ENCODE assay signal across 25 cellular contexts in genomic region chr15:31905054-31905453, GRCh38. TPM values are rescaled to one million over a fixed set of nuclear protein-coding genes. Genes with fewer than 3 reads are reported as not detected.
A peak's percentile ranks its signal among the peaks of the same experiment; 100 is the strongest.
DNase-seq lines count a peak whose midpoint lies in the region; ATAC-seq, FAIRE-seq and TF ChIP-seq lines count a peak whose summit lies in the region.
"Had no signal": no experiment of that assay in that cellular context is flagged by ENCODE, and none has a peak within 500 bp of the region (broad histone marks: within the 10 kb centered on the region; RNA-seq: fewer than 3 reads in every experiment).

No MANE protein-coding gene starts in this region.

- H3K14ac ChIP-seq in H1 (ENCODE audit: insufficient read length), result no peak overlapping the region

- no peaks in the 10 kb centered on the region for H4K20me1 ChIP-seq in H1 (replicated peaks in 1 of 2; ENCODE audit: control insufficient read depth in 1 of 2, insufficient read depth in 2 of 2, low read length in 2 of 2)

- H2AFZ ChIP-seq in H1 (ENCODE audit: low read length), result peak overlapping the region; percentile 100

- no peak for TF ChIP-seq CTCF in H1 (IDR thresholded peaks at IDR 0.05; ENCODE audit: control extremely low read depth in 1 of 3, insufficient read depth in 1 of 3, low read depth in 1 of 3, low read length in 3 of 3)
- TF ChIP-seq CTCF in transverse colon (IDR thresholded peaks at IDR 0.05), result no peak

- peak overlapping the region; percentile 62 for H4K8ac ChIP-seq in H1 (ENCODE audit: extremely low read depth, insufficient read depth, low read length)

- no peak for TF ChIP-seq EP300 in H1 (IDR thresholded peaks at IDR 0.05; ENCODE audit: borderline replicate concordance in 1 of 2, low read depth in 2 of 2, low read length in 2 of 2)
- no peak for TF ChIP-seq EP300 in transverse colon (IDR thresholded peaks at IDR 0.05; ENCODE audit: low read depth)

- POLR2A ChIA-PET in H1 (lab: Charles Lee; ENCODE audit: partially characterized antibody), result no interaction called here

- H4K91ac ChIP-seq in H1 (replicated peaks; ENCODE audit: insufficient read length, low read length), result no peak overlapping the region

- H3K36me3 ChIP-seq in H1 (ENCODE audit: control insufficient read depth in 2 of 4, insufficient read depth in 4 of 4, low read length in 3 of 4), result no peaks in the 10 kb centered on the region
- no peaks in the 10 kb centered on the region for H3K36me3 ChIP-seq in transverse colon
- H3K36me3 ChIP-seq: SJCRH30, vagina had no signal

- no peaks in the 10 kb centered on the region for H3K23me2 ChIP-seq in H1 (ENCODE audit: low read depth, low read length)

- no peak for FAIRE-seq in H1 (lab: Jason Lieb, UNC)
- FAIRE-seq: D721Med, frontal cortex had no signal

- H3K18ac ChIP-seq in H1 (ENCODE audit: extremely low read depth, low read length), result 0 out of 2 replicates have a peak overlapping the region, but pooled peaks have one; percentile 2

- H2BK15ac ChIP-seq in H1 (ENCODE audit: low read length), result peak overlapping the region; percentile 10; the same call in 1 of the 2 replicates

- H3K4ac ChIP-seq in H1 (replicated peaks; ENCODE audit: insufficient read length, low read depth, low read length), result no peak overlapping the region

- no peak for TF ChIP-seq RAD21 in H1 (IDR thresholded peaks at IDR 0.05 in 1 of 2, conservative IDR thresholded peaks at IDR 0.05 in 1 of 2; ENCODE audit: low read depth in 2 of 2, low read length in 2 of 2)

- H2BK5ac ChIP-seq in H1 (ENCODE audit: low read depth, low read length), result 0 out of 2 replicates have a peak overlapping the region, but pooled peaks have one; percentile 27

- WGBS in H1 (ENCODE audit: extremely low coverage in 1 of 2, insufficient coverage in 1 of 2, insufficient read length in 1 of 2, insufficient replicate concordance in 2 of 2, low coverage in 1 of 2, low lambda C conversion rate in 2 of 2, missing lambda C conversion rate in 1 of 2), 2 experiments, result 30% methylated on average over 8 of the region's 8 CpGs; no CpG with 5 or more reads in 1 of the 2 experiments
- 7 to 8% methylated on average over 3 to 8 of the region's 8 CpGs for WGBS in transverse colon (ENCODE audit: low coverage in 1 of 2), 2 donors

- DNase-seq in Right ventricle myocardium inferior (ENCODE audit: missing footprints) (no peak), cardiac septum (ENCODE audit: low spot score) (no peak), H1 (ENCODE audit: low read depth in 1 of 2, low spot score in 2 of 2) (no peak), left kidney (ENCODE audit: low read depth, low spot score) (peak; percentile 26), transverse colon (peak; percentile 84), AG08396 (ENCODE audit: low spot score) (no peak), NK-92 (lab: John Stamatoyannopoulos, UW; ENCODE audit: unreplicated experiment) (no peak)
- DNase-seq: activated CD4-positive, alpha-beta T cell treated with anti-CD3 and anti-CD28 coated beads, Interleukin-2, amount 50 U/mL, for 48 hours; activated naive CD4-positive, alpha-beta T cell; caudate nucleus; erythroblast; mammary epithelial cell; naive B cell; NCI-H1048; NCI-H2107; NCI-H524; stimulated activated CD4-positive, alpha-beta T cell treated with anti-CD3 and anti-CD28 coated beads, Interleukin-4, amount 100 ng/mL, for 4 hours; T-helper 17 cell had no signal

- CTCF ChIA-PET in H1 (lab: Charles Lee; ENCODE audit: partially characterized antibody), result interaction anchor here (0.7 to 2.0 kb wide), 5 partner anchors 12 to 73 kb away, joined by 3 to 8 read pairs (median 4); no protein-coding TSS in a partner anchor

- H2AK5ac ChIP-seq in H1 (ENCODE audit: low read depth, low read length), result no peak overlapping the region

- no peaks in the 10 kb centered on the region for H3K79me2 ChIP-seq in H1 (ENCODE audit: control insufficient read depth in 1 of 2, insufficient read depth in 2 of 2, low read length in 2 of 2)

- 0 out of 2 replicates have a peak overlapping the region, but pooled peaks have one; percentile 63 for H2BK12ac ChIP-seq in H1 (ENCODE audit: low read depth, low read length)

- H3K9ac ChIP-seq in H1 (replicated peaks in 1 of 4; ENCODE audit: extremely low read depth in 1 of 4, low read depth in 3 of 4, low read length in 3 of 4), result no peak overlapping the region

- H3K23ac ChIP-seq in H1 (ENCODE audit: insufficient read length), result no peak overlapping the region

- H3K4me2 ChIP-seq in H1 (ENCODE audit: insufficient read depth in 1 of 2, low read depth in 2 of 2, low read length in 2 of 2), result peak overlapping the region; percentile 33 to 39; a peak in 3 of 4 replicates
- H3K4me2 ChIP-seq: smooth muscle cell had no signal

- no peak overlapping the region for H3K4me3 ChIP-seq in H1 (ENCODE audit: extremely low read depth in 1 of 4, insufficient read depth in 2 of 4, low read depth in 3 of 4, low read length in 4 of 4)
- H3K4me3 ChIP-seq in transverse colon, result no peak overlapping the region
- H3K4me3 ChIP-seq: SJCRH30, smooth muscle cell, vagina had no signal

- H4K5ac ChIP-seq in H1 (ENCODE audit: insufficient read length, low read depth, low read length), result no peak overlapping the region

- no peak overlapping the region for H2BK120ac ChIP-seq in H1 (replicated peaks; ENCODE audit: low read depth, low read length)

- H3K27me3 ChIP-seq in H1 (replicated peaks in 1 of 4; ENCODE audit: control insufficient read depth in 3 of 4, extremely low read depth in 1 of 4, insufficient read depth in 3 of 4, low read length in 3 of 4) (no peaks in the 10 kb centered on the region), transverse colon (no peaks in the 10 kb centered on the region)
- H3K27me3 ChIP-seq: SJCRH30, vagina had no signal

- no peak for TF ChIP-seq POLR2A in H1 (IDR thresholded peaks at IDR 0.05; ENCODE audit: control extremely low read depth in 1 of 2, low read depth in 2 of 2, low read length in 2 of 2)
- TF ChIP-seq POLR2A in transverse colon (IDR thresholded peaks at IDR 0.05), result peak; percentile 47

- ATAC-seq in Right ventricle myocardium inferior (peak; percentile 68), GM19397 (IDR thresholded peaks at IDR 0.05; ENCODE audit: unreplicated experiment) (no peak)
- ATAC-seq: T-helper 17 cell had no signal

- in situ Hi-C loops in transverse colon (cut with MboI; ENCODE audit: low pct_ligation_motif_present in 1 of 4, low pct_unique_long_range_greater_than_20kb in 1 of 4, low sequenced_read_pairs in 3 of 4), result no loop called here

- H3K9me3 ChIP-seq in H1 (ENCODE audit: insufficient read depth in 2 of 2, low read depth in 1 of 2, low read length in 1 of 2) (no peaks in the 10 kb centered on the region), transverse colon (no peaks in the 10 kb centered on the region)
- H3K9me3 ChIP-seq: SJCRH30, vagina had no signal

- H3K4me1 ChIP-seq in H1 (replicated peaks in 1 of 4; ENCODE audit: control insufficient read depth in 3 of 4, insufficient read depth in 4 of 4, low read length in 3 of 4) (peaks cover 3 to 12% (median 5%) of the 10 kb centered on the region in 4 experiments), transverse colon (peaks cover 0 to 14% (median 5%) of the 10 kb centered on the region in 4 donors)
- H3K4me1 ChIP-seq: SJCRH30, vagina had no signal

- no peak overlapping the region for H3K56ac ChIP-seq in H1 (replicated peaks; ENCODE audit: insufficient read length, low read depth, low read length)

- 0 out of 2 replicates have a peak overlapping the region, but pooled peaks have one; percentile 1 for H2BK20ac ChIP-seq in H1 (ENCODE audit: low read length)

- intact Hi-C loops in Right ventricle myocardium inferior (cut with DNase I) (no loop called here), cardiac septum (cut with DNase I) (no loop called here), transverse colon (cut with DNase I; ENCODE audit: low total_unique reads) (no loop called here)

- H3K27ac ChIP-seq in H1 (ENCODE audit: low read depth, low read length), result no peak overlapping the region
- peak overlapping the region; percentile 64 to 83 (median 74) for H3K27ac ChIP-seq in transverse colon
- H3K27ac ChIP-seq: C4-2B, SJCRH30, vagina had no signal

- H3K79me1 ChIP-seq in H1 (ENCODE audit: low read depth, low read length), result no peaks in the 10 kb centered on the region

TF ChIP-seq in H1, 55 proteins besides CTCF, POLR2A, EP300 and RAD21:
- TF ChIP-seq SP4 (IDR thresholded peaks at IDR 0.05; ENCODE audit: low read length) (no peak), TAF1 (IDR thresholded peaks at IDR 0.05; ENCODE audit: low read depth, low read length) (no peak), TAF7 (optimal IDR thresholded peaks at IDR 0.05; ENCODE audit: borderline replicate concordance, low read depth, low read length) (no peak), ATF3 (IDR thresholded peaks at IDR 0.05; ENCODE audit: insufficient read depth, low read depth, low read length) (no peak), POU5F1 (IDR thresholded peaks at IDR 0.05; ENCODE audit: low read depth, low read length) (no peak), PHF8 (conservative IDR thresholded peaks at IDR 0.05; ENCODE audit: low read depth, low read length) (no peak), CBX8 (IDR thresholded peaks at IDR 0.05; ENCODE audit: borderline replicate concordance, low read depth, low read length) (no peak), KDM4A (IDR thresholded peaks at IDR 0.05; ENCODE audit: low read depth, low read length, severe bottlenecking) (no peak), EZH2 (IDR thresholded peaks at IDR 0.05; ENCODE audit: low read depth, low read length, severe bottlenecking) (no peak)
TF ChIP-seq in H1: peak in this region for 0.

RNA-seq across cellular contexts. Expression of gene OTUD7A, which starts 34.6 kb away (rescaled TPM):
- total RNA-seq in Right ventricle myocardium inferior, result 1.5 TPM
- 1.3 TPM for total RNA-seq in cardiac septum
- 3.5 and 4.0 TPM in 2 replicates for total RNA-seq in H1 (2021; fragmentation: NEBNext Ultra II Directional; extraction: Animal tissue kit (Norgen Biotek cat#: 25700))
- polyA plus RNA-seq in H1 (2011; rRNA removed), result 1.3 and 2.5 TPM in 2 replicates
- polyA plus RNA-seq in H1 (2011; cell fraction: cytosol; rRNA removed), result 2.0 TPM
- polyA plus RNA-seq in H1 (2011; cell fraction: nucleus; rRNA removed), result 4.9 TPM
- 0.69 to 2.1 TPM (median 1.9 TPM) in 4 replicates for polyA plus RNA-seq in H1 (2012, experiment 1 of 2)
- 1.0 TPM for polyA plus RNA-seq in H1 (2012, experiment 2 of 2)
- polyA plus RNA-seq in H1 (2013, experiment 1 of 2), result 1.1 TPM
- polyA plus RNA-seq in H1 (2013, experiment 2 of 2), result 1.4 TPM
- 5.5 and 6.1 TPM in 2 replicates for polyA minus RNA-seq in H1 (2011; rRNA and poly(A)+ RNA removed)
- 1.2 TPM for polyA minus RNA-seq in H1 (2011; cell fraction: cytosol; rRNA and poly(A)+ RNA removed)
- polyA minus RNA-seq in H1 (2011; cell fraction: nucleus; rRNA and poly(A)+ RNA removed), result 9.6 TPM
- 10 to 100 TPM in 3 of 4 donors, 1 to 10 TPM in 1; 8.6 to 62.5 (median 22.2) TPM for total RNA-seq in transverse colon
- polyA plus RNA-seq: smooth muscle cell had no signal

Comparison
In these comparisons a context has a peak if more than half of its experiments do, and no peak if none do; other contexts are left out.
1. DNase-seq: peak in left kidney (single experiment) and transverse colon (single experiment); none in Right ventricle myocardium inferior (single experiment), cardiac septum (single experiment), H1 (0 of 2), AG08396 (single experiment) and NK-92 (single experiment).